1 cellular context compared by ENCODE assay signal in genomic region chr14:67467134-67467533, GRCh38.
TF ChIP-seq lines count a peak whose summit lies in the region.

No MANE protein-coding gene starts in this region.

TF ChIP-seq in HCT116, 20 proteins besides CTCF, POLR2A, EP300 and RAD21:
- TF ChIP-seq TCF7L2 (IDR thresholded peaks at IDR 0.05; ENCODE audit: borderline replicate concordance, extremely low read depth, insufficient read depth, insufficient read length) (no peak), ATF3 (IDR thresholded peaks at IDR 0.05) (no peak)
